27 cellular contexts compared by ENCODE assay signal in the genomic region with DNA sequence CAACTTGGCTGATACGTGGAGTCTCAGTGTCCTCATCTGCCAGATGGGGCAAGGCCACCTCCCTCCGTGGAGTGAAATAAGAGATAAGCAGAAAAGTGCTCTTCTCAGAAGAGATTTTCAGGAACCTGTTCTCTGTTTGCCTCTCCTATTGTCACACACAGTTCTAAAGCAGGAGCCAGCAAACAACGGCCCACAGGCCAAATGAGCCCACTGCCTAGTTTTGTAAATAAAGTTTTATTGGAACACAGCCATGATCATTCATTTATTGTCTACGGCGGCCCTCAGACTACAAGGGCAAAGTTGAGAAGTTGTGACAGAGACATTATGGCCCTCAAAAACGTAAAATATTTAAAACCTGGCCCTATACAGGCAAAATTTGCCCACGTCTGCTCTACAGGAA.
"Had no signal": no experiment of that assay in that cellular context is flagged by ENCODE, and none has a peak within 500 bp of the region (broad histone marks: within the 10 kb centered on the region; RNA-seq: fewer than 3 reads in every experiment).

No MANE protein-coding gene starts in this region.

- FAIRE-seq: colon, endometrium, endothelial cell of umbilical vein, frontal cortex had no signal

- H3K27me3 ChIP-seq: colonic mucosa, esophagus muscularis mucosa, gastroesophageal sphincter had no signal

- H3K36me3 ChIP-seq: colonic mucosa, esophagus muscularis mucosa, esophagus squamous epithelium, gastrocnemius medialis, gastroesophageal sphincter, heart left ventricle, heart right ventricle had no signal

- H3K27ac ChIP-seq: colonic mucosa, dorsolateral prefrontal cortex, epithelial cell of prostate, esophagus muscularis mucosa, esophagus squamous epithelium, foreskin keratinocyte, gastrocnemius medialis, gastroesophageal sphincter, heart left ventricle, heart right ventricle had no signal

- H3K4me1 ChIP-seq: colonic mucosa, esophagus squamous epithelium, foreskin keratinocyte, gastrocnemius medialis, heart left ventricle, heart right ventricle had no signal

- H3K4me3 ChIP-seq: colonic mucosa, dorsolateral prefrontal cortex, esophagus muscularis mucosa, esophagus squamous epithelium, gastrocnemius medialis, gastroesophageal sphincter, heart left ventricle, heart right ventricle had no signal

- H3K9me3 ChIP-seq: colonic mucosa, esophagus muscularis mucosa, esophagus squamous epithelium, gastrocnemius medialis, gastroesophageal sphincter, heart left ventricle, heart right ventricle had no signal

- H3K4me3 Mint-ChIP-seq: dendritic cell treated with granulocyte-macrophage colony-stimulating factor and Interleukin-4, amounts not matched to agents 40 ng/mL and 50 ng/mL, for 4 days; effector memory CD8-positive, alpha-beta T cell; endodermal cell had no signal

- H3K9me3 Mint-ChIP-seq: dendritic cell treated with granulocyte-macrophage colony-stimulating factor and Interleukin-4, amounts not matched to agents 40 ng/mL and 50 ng/mL, for 4 days; effector memory CD8-positive, alpha-beta T cell; endodermal cell had no signal

- H3K27me3 Mint-ChIP-seq: dendritic cell treated with granulocyte-macrophage colony-stimulating factor and Interleukin-4, amounts not matched to agents 40 ng/mL and 50 ng/mL, for 4 days had no signal

- DNase-seq: colonic mucosa; cortex of kidney; dermis blood vessel endothelial cell; dorsolateral prefrontal cortex; effector CD4-positive, alpha-beta T cell; effector CD8-positive, alpha-beta T cell; effector memory CD4-positive, alpha-beta T cell; effector memory CD8-positive, alpha-beta T cell; endodermal cell; erythroblast; esophagus squamous epithelium; foreskin fibroblast; foreskin keratinocyte; gastrocnemius medialis; glutamatergic neuron; head of caudate nucleus; heart left ventricle; heart right ventricle had no signal

- ATAC-seq: effector memory CD8-positive, alpha-beta T cell; esophagus mucosa; foreskin keratinocyte; gastrocnemius medialis; gastroesophageal sphincter; heart left ventricle; heart right ventricle had no signal

- H3K27ac Mint-ChIP-seq: dendritic cell treated with granulocyte-macrophage colony-stimulating factor and Interleukin-4, amounts not matched to agents 40 ng/mL and 50 ng/mL, for 4 days; effector memory CD8-positive, alpha-beta T cell; endodermal cell had no signal
